In the genomic region with DNA sequence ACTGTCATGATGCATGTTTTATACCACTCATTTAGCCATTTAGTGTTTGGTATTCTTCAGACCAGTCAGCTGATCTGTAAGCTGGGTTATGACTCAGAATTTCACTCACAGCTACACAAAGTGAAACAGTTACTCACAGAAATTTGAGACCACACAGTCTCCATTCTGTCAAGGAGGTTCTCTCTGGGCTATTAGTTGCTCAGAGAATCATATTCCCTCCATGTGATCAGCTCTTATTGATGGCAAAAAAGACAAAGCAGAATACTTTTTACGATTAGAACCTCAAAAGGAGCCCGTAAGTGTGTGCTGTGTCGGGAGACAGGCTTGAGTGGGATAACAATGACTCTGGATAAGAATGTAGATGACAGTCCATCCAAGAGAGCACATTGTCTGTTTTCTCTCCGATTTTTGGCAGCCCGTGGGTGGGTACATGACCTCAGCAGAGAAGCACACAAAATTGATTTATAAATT, we compare ENCODE assay signal across 10 cellular contexts.
DNase-seq lines count a peak whose midpoint lies in the region; ATAC-seq and TF ChIP-seq lines count a peak whose summit lies in the region.
"Had no signal": no experiment of that assay in that cellular context is flagged by ENCODE, and none has a peak within 500 bp of the region (broad histone marks: within the 10 kb centered on the region; RNA-seq: fewer than 3 reads in every experiment).

No MANE protein-coding gene starts in this region.

- H3K79me2 ChIP-seq in neural progenitor cell (ENCODE audit: low read depth): no peaks in the 10 kb centered on the region

- H3K27ac ChIP-seq in neural progenitor cell: no peak overlapping the region

- DNase-seq in EH (ENCODE audit: low read depth) (peak; percentile 61), cardiac fibroblast (ENCODE audit: low read depth in 2 of 2) (peak; percentile 28 to 31), neural progenitor cell (ENCODE audit: low spot score) (no peak), NCI-H1417 treated with DMSO at 0.1 percent for 48 hours (lab: John Stamatoyannopoulos, UW) (no peak), SKM-1 (lab: John Stamatoyannopoulos, UW; ENCODE audit: unreplicated experiment) (no peak)
- DNase-seq in activated CD4-positive, CD25-positive, alpha-beta regulatory T cell (lab: John Stamatoyannopoulos, UW): no peak
- DNase-seq: erythroblast; stimulated activated CD4-positive, alpha-beta T cell treated with anti-CD3 and anti-CD28 coated beads, Interleukin-12 subunit alpha, Interleukin-12 subunit beta, amount 100 ng/mL, for 4 hours had no signal

- TF ChIP-seq CTCF in cardiac fibroblast (IDR thresholded peaks at IDR 0.05; ENCODE audit: low read depth, low read length): no peak
- TF ChIP-seq CTCF in neural progenitor cell (IDR thresholded peaks at IDR 0.05): no peak

- no peak overlapping the region for H3K9ac ChIP-seq in neural progenitor cell

- H4K20me1 ChIP-seq in neural progenitor cell (ENCODE audit: low read depth): no peaks in the 10 kb centered on the region

- H3K4me2 ChIP-seq in neural progenitor cell: no peak overlapping the region

- H3F3A ChIP-seq in neural progenitor cell (ENCODE audit: low read depth): no peaks in the 10 kb centered on the region

- H3K27me3 ChIP-seq in neural progenitor cell: no peaks in the 10 kb centered on the region

- no peak overlapping the region for H3K27ac Mint-ChIP-seq in neural progenitor cell

- no peaks in the 10 kb centered on the region for H3K4me1 ChIP-seq in neural progenitor cell

- H3K9me3 Mint-ChIP-seq in neural progenitor cell: no peaks in the 10 kb centered on the region

- no peaks in the 10 kb centered on the region for H3K4me1 Mint-ChIP-seq in neural progenitor cell

- no peaks in the 10 kb centered on the region for H3K36me3 Mint-ChIP-seq in neural progenitor cell

- H3K4me3 Mint-ChIP-seq in neural progenitor cell: no peak overlapping the region

- H3K9me3 ChIP-seq in neural progenitor cell (ENCODE audit: low read depth): no peaks in the 10 kb centered on the region

- peak; percentile 97 for ATAC-seq in GM21367 (IDR thresholded peaks at IDR 0.05; ENCODE audit: unreplicated experiment)
- ATAC-seq in HG03196 (IDR thresholded peaks at IDR 0.05; ENCODE audit: unreplicated experiment): peak; percentile 95

- H3K4me3 ChIP-seq in cardiac fibroblast (replicated peaks in 1 of 2; ENCODE audit: low read depth in 2 of 2, low read length in 2 of 2) (no peak overlapping the region), neural progenitor cell (no peak overlapping the region)

- H2AFZ ChIP-seq in neural progenitor cell (replicated peaks): no peak overlapping the region

- no peaks in the 10 kb centered on the region for H3K27me3 Mint-ChIP-seq in neural progenitor cell (ENCODE audit: insufficient read depth, low read depth)

- H3K36me3 ChIP-seq in neural progenitor cell: no peaks in the 10 kb centered on the region

Comparison
In these comparisons a context has a peak if more than half of its experiments do, and no peak if none do; other contexts are left out.
1. DNase-seq: peak in EH (single experiment) and cardiac fibroblast (2 of 2); none in neural progenitor cell (single experiment), NCI-H1417 treated with DMSO at 0.1 percent for 48 hours (single experiment), SKM-1 (single experiment) and activated CD4-positive, CD25-positive, alpha-beta regulatory T cell (0 of 4).